ENCODE assay signal across 21 cellular contexts in the genomic region with DNA sequence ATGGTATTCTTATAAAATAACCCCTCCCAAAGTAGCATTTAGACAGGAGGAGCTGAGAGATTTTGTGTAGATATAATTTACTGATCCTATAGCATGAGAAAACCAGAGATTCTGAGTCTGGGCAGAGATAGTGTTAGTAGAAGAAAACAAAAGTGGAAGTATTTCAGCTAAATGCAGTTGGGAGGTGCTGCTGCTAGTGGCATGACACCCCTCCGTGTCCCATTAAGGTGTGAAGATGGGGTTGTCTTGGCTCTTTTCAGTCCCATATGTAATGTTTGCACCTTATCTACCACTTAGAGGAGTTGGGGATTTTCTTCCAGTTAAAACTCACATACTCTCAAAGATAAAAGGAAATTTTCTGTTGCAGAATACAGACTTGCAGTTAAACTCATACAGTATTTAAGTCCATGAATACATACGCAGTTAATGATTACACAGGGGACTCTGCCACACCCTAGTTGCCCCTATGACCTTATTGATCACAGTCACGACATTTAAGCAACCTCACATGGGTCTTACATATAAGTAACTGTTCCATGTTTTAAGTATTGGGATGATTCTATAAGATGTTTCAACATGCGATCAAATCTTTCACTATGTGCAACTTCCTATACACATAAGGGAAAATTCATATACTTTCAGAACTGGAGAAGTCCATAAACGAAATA. TPM values are rescaled to one million over a fixed set of nuclear protein-coding genes. Genes with fewer than 3 reads are reported as not detected.
DNase-seq lines count a peak whose midpoint lies in the region; ATAC-seq lines count a peak whose summit lies in the region.
"Had no signal": no experiment of that assay in that cellular context is flagged by ENCODE, and none has a peak within 500 bp of the region (broad histone marks: within the 10 kb centered on the region; RNA-seq: fewer than 3 reads in every experiment).

No MANE protein-coding gene starts in this region.

- no peaks in the 10 kb centered on the region for H3K9me3 ChIP-seq in muscle layer of duodenum (ENCODE audit: control insufficient read depth in 1 of 2, low read length in 2 of 2)
- H3K9me3 ChIP-seq: breast epithelium had no signal

- peaks cover 16% of the 10 kb centered on the region for H3K4me1 Mint-ChIP-seq in central memory CD8-positive, alpha-beta T cell
- H3K4me1 Mint-ChIP-seq: stimulated activated naive CD8-positive, alpha-beta T cell treated with anti-CD3 and anti-CD28 coated beads, Interleukin-15, amount 100 ng/mL, for 72 hours had no signal

- H3K4me1 ChIP-seq in muscle layer of duodenum (ENCODE audit: control insufficient read depth in 1 of 2, insufficient read depth in 2 of 2, low read length in 2 of 2), result no peaks in the 10 kb centered on the region
- H3K4me1 ChIP-seq: breast epithelium had no signal

- ATAC-seq in GM18861 (IDR thresholded peaks at IDR 0.05; ENCODE audit: unreplicated experiment) (peak; percentile 48), HG03175 (IDR thresholded peaks at IDR 0.05; ENCODE audit: unreplicated experiment) (peak; percentile 58), GM18502 (IDR thresholded peaks at IDR 0.05; ENCODE audit: poor library complexity, unreplicated experiment) (no peak), HG03469 (IDR thresholded peaks at IDR 0.05; ENCODE audit: unreplicated experiment) (no peak)
- peak; percentile 87 for ATAC-seq in central memory CD8-positive, alpha-beta T cell (replicated peaks; ENCODE audit: extremely low read depth, poor library complexity, severe bottlenecking)
- ATAC-seq: stimulated activated naive CD8-positive, alpha-beta T cell treated with anti-CD3 and anti-CD28 coated beads, Interleukin-15, amount 100 ng/mL, for 72 hours had no signal

- H3K36me3 ChIP-seq in muscle layer of duodenum (ENCODE audit: control insufficient read depth in 1 of 2, insufficient read depth in 2 of 2, low read length in 2 of 2), result no peaks in the 10 kb centered on the region
- H3K36me3 ChIP-seq in H7 (replicated peaks; ENCODE audit: control insufficient read depth, insufficient read depth, low read length), result no peaks in the 10 kb centered on the region
- H3K36me3 ChIP-seq: breast epithelium had no signal

- peak overlapping the region; percentile 27 for H3K27ac ChIP-seq in muscle layer of duodenum (ENCODE audit: low read length)
- H3K27ac ChIP-seq: breast epithelium had no signal

- no peak for DNase-seq in central memory CD8-positive, alpha-beta T cell (ENCODE audit: low spot score in 2 of 2)
- DNase-seq in H7 (no peak), NCI-H1436 (lab: John Stamatoyannopoulos, UW) (no peak)
- DNase-seq: activated CD4-positive, alpha-beta T cell treated with anti-CD3 and anti-CD28 coated beads, Interleukin-2, amount 50 U/mL, for 1 hour; activated gamma-delta T cell; CD4-positive, alpha-beta T cell; head of caudate nucleus; HFFc6; NCI-H69; stimulated activated CD4-positive, alpha-beta T cell treated with anti-CD3 and anti-CD28 coated beads, Interleukin-4, amount 100 ng/mL, for 1 hour; stimulated activated naive CD8-positive, alpha-beta T cell treated with anti-CD3 and anti-CD28 coated beads, Interleukin-15, amount 100 ng/mL, for 72 hours; T-helper 1 cell; trophoblast cell had no signal

- no peak overlapping the region for H3K4me3 Mint-ChIP-seq in central memory CD8-positive, alpha-beta T cell
- H3K4me3 Mint-ChIP-seq: CD4-positive, alpha-beta T cell; HFFc6; stimulated activated naive CD8-positive, alpha-beta T cell treated with anti-CD3 and anti-CD28 coated beads, Interleukin-15, amount 100 ng/mL, for 72 hours had no signal

- no peaks in the 10 kb centered on the region for H3K36me3 Mint-ChIP-seq in central memory CD8-positive, alpha-beta T cell (ENCODE audit: insufficient read depth)

- no peaks in the 10 kb centered on the region for H3K27me3 Mint-ChIP-seq in central memory CD8-positive, alpha-beta T cell
- H3K27me3 Mint-ChIP-seq: stimulated activated naive CD8-positive, alpha-beta T cell treated with anti-CD3 and anti-CD28 coated beads, Interleukin-15, amount 100 ng/mL, for 72 hours had no signal

- H3K27ac Mint-ChIP-seq in central memory CD8-positive, alpha-beta T cell (ENCODE audit: low read depth), result peak overlapping the region; percentile 27
- H3K27ac Mint-ChIP-seq: CD4-positive, alpha-beta T cell; HFFc6; stimulated activated naive CD8-positive, alpha-beta T cell treated with anti-CD3 and anti-CD28 coated beads, Interleukin-15, amount 100 ng/mL, for 72 hours had no signal

- H3K27me3 ChIP-seq in muscle layer of duodenum (ENCODE audit: low read depth, low read length) (no peaks in the 10 kb centered on the region), H7 (ENCODE audit: control insufficient read depth, insufficient read depth, low read length) (no peaks in the 10 kb centered on the region)
- H3K27me3 ChIP-seq: breast epithelium had no signal

- H3K9me3 Mint-ChIP-seq in central memory CD8-positive, alpha-beta T cell, result no peaks in the 10 kb centered on the region
- H3K9me3 Mint-ChIP-seq: CD4-positive, alpha-beta T cell; HFFc6; stimulated activated naive CD8-positive, alpha-beta T cell treated with anti-CD3 and anti-CD28 coated beads, Interleukin-15, amount 100 ng/mL, for 72 hours had no signal

- H3K4me3 ChIP-seq in muscle layer of duodenum (ENCODE audit: low read depth in 1 of 2, low read length in 2 of 2) (peak overlapping the region in 1 of 2 donors; percentile 31), H7 (ENCODE audit: insufficient read depth, low read depth, low read length) (no peak overlapping the region)
- H3K4me3 ChIP-seq: breast epithelium had no signal

RNA-seq across cellular contexts. Expression of gene TAAR2, which starts 11.5 kb away (rescaled TPM):
- not detected in 2 replicates for total RNA-seq in H7 (2014; rRNA removed; shearing (Covaris generic))
- total RNA-seq: breast epithelium; CD4-positive, alpha-beta T cell; HFFc6; HT-29; lower leg skin had no signal

RNA-seq across cellular contexts. Expression of gene TAAR5, which starts 23.0 kb away (rescaled TPM):
- total RNA-seq in H7 (2014; rRNA removed; shearing (Covaris generic)), result not detected in 2 replicates
- total RNA-seq: breast epithelium; CD4-positive, alpha-beta T cell; HFFc6; HT-29; lower leg skin had no signal

RNA-seq across cellular contexts. Expression of gene TAAR6, which starts 42.5 kb away (rescaled TPM):
- total RNA-seq in H7 (2014; rRNA removed; shearing (Covaris generic)), result not detected in 2 replicates
- total RNA-seq: breast epithelium; CD4-positive, alpha-beta T cell; HFFc6; HT-29; lower leg skin had no signal

RNA-seq across cellular contexts. Expression of gene TAAR1, which starts 46.4 kb away (rescaled TPM):
- total RNA-seq in H7 (2014; rRNA removed; shearing (Covaris generic)), result not detected in 2 replicates
- total RNA-seq: breast epithelium; CD4-positive, alpha-beta T cell; HFFc6; HT-29; lower leg skin had no signal

Comparison
In these comparisons a context has a peak if more than half of its experiments do, and no peak if none do; other contexts are left out.
1. ATAC-seq: peak in GM18861 (single experiment), HG03175 (single experiment) and central memory CD8-positive, alpha-beta T cell (single experiment); none in GM18502 (single experiment) and HG03469 (single experiment).